8 cellular contexts compared by ENCODE assay signal in the genomic region with DNA sequence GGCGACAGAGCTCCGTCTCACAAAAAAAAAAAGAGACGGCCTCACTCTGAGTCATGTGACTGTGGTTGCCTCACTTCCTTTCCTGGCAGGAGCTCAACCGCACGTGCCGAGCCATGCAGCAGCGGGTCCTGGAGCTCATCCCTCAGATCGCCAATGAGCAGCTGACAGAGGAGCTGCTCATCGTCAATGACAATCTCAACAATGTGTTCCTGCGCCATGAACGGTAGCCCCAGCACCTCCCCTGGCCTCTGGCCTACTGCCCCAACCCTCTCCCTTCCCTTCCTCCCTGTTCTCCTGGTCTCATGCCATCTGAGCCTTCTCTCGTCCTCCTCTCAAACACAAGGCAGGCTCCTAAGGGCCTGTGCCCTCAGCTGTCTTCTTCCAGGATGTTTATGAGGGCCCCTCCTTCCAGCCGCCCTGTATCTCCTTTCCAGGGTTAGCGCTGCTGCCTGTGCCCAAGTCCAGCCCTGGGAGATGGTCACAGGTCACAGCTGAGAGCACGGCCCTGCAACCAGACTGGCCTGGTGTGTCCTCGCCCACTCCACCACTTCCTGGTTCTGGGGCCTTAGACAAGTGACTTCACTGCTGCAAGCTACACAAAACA. TPM values are rescaled to one million over a fixed set of nuclear protein-coding genes. Genes with fewer than 3 reads are reported as not detected.
A peak's percentile ranks its signal among the peaks of the same experiment; 100 is the strongest.
DNase-seq lines count a peak whose midpoint lies in the region; ATAC-seq lines count a peak whose summit lies in the region.

No MANE protein-coding gene starts in this region.

- no peaks in the 10 kb centered on the region for H3K27me3 Mint-ChIP-seq in activated naive CD4-positive, alpha-beta T cell treated with anti-CD3 and anti-CD28 coated beads, Interleukin-2, amount 50 U/mL, for 24 hours

- H3K9ac ChIP-seq in SK-N-MC (ENCODE audit: insufficient read length): no peak overlapping the region

- 0 out of 2 replicates have a peak overlapping the region, but pooled peaks have one; percentile 19 for H3K27ac ChIP-seq in SK-N-MC

- H3K36me3 Mint-ChIP-seq in activated naive CD4-positive, alpha-beta T cell treated with anti-CD3 and anti-CD28 coated beads, Interleukin-2, amount 50 U/mL, for 24 hours: peaks cover 9% of the 10 kb centered on the region

- peaks cover 34% of the 10 kb centered on the region for H3K4me1 Mint-ChIP-seq in activated naive CD4-positive, alpha-beta T cell treated with anti-CD3 and anti-CD28 coated beads, Interleukin-2, amount 50 U/mL, for 24 hours

- no peaks in the 10 kb centered on the region for H3K9me3 Mint-ChIP-seq in activated naive CD4-positive, alpha-beta T cell treated with anti-CD3 and anti-CD28 coated beads, Interleukin-2, amount 50 U/mL, for 24 hours

- H3K4me3 Mint-ChIP-seq in activated naive CD4-positive, alpha-beta T cell treated with anti-CD3 and anti-CD28 coated beads, Interleukin-2, amount 50 U/mL, for 24 hours: peak overlapping the region; percentile 91

- ATAC-seq in GM19023 (IDR thresholded peaks at IDR 0.05; ENCODE audit: unreplicated experiment): no peak
- ATAC-seq in GM18868 (IDR thresholded peaks at IDR 0.05; ENCODE audit: unreplicated experiment): no peak

- DNase-seq in COLO668 (lab: John Stamatoyannopoulos, UW; ENCODE audit: unreplicated experiment) (peak; percentile 5), SK-N-MC (ENCODE audit: low read depth, low spot score) (no peak), iris pigment epithelial cell (ENCODE audit: low read depth) (peak; percentile 85), occipital lobe (lab: John Stamatoyannopoulos, UW) (no peak)
- DNase-seq in stimulated activated CD4-positive, alpha-beta T cell treated with anti-CD3 and anti-CD28 coated beads, Interleukin-2, amount 100 ng/mL, for 48 hours: peak; percentile 47 to 55

- H3K27ac Mint-ChIP-seq in activated naive CD4-positive, alpha-beta T cell treated with anti-CD3 and anti-CD28 coated beads, Interleukin-2, amount 50 U/mL, for 24 hours: peak overlapping the region; percentile 98

- no peaks in the 10 kb centered on the region for H3K9me3 ChIP-seq in SK-N-MC (ENCODE audit: low read depth, low read length)

- peaks cover 11% of the 10 kb centered on the region; the same call in 1 of the 2 replicates for H3K36me3 ChIP-seq in SK-N-MC (ENCODE audit: insufficient read depth, low read length)

- no peak overlapping the region for H3K4me3 ChIP-seq in SK-N-MC

RNA-seq across cellular contexts. Expression of a gene that starts 30.7 kb away (rescaled TPM):
- total RNA-seq in occipital lobe: 7.2 TPM

RNA-seq across cellular contexts. Expression of a gene that starts 50.5 kb away (rescaled TPM):
- total RNA-seq in occipital lobe: 1.9 TPM

Comparison
In these comparisons a context has a peak if more than half of its experiments do, and no peak if none do; other contexts are left out.
1. DNase-seq: peak in COLO668 (single experiment), iris pigment epithelial cell (single experiment) and stimulated activated CD4-positive, alpha-beta T cell treated with anti-CD3 and anti-CD28 coated beads, Interleukin-2, amount 100 ng/mL, for 48 hours (2 of 2); none in SK-N-MC (single experiment) and occipital lobe (single experiment).